In the genomic region with DNA sequence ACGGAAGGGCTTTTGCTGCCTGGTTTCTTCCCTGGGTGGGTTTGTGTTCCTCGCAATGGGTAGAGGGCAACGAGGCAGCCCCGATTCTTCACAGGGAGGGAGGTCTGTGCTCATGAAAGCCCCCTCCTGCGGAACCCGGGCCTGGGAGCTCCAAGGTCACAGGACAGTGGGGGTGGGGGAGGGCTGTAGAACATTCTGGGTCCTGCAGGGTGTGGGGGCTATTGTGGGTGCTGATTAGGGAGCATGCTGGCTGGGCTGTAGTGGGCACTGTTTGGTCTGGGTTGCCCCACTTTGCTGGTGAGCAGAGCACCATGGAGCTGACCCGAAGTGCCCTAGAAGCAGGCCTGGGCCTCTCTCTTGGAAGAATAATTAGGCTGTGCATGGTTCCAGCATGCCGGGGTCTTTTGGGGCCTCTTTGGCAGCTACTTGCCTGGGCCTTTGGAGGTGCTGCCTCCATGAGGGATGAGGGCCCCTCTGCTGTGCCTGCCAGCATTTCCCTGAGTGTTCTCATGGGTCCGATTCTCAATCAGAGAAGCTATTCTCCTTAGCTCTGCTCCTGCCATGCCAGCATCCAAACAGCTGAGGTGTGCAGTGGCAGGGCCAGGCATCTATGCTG, we compare ENCODE assay signal across 23 cellular contexts.
DNase-seq lines count a peak whose midpoint lies in the region; ATAC-seq and TF ChIP-seq lines count a peak whose summit lies in the region.
"Had no signal": no experiment of that assay in that cellular context is flagged by ENCODE, and none has a peak within 500 bp of the region (broad histone marks: within the 10 kb centered on the region; RNA-seq: fewer than 3 reads in every experiment).

No MANE protein-coding gene starts in this region.

- H3K27me3 Mint-ChIP-seq in activated CD8-positive, alpha-beta memory T cell treated with anti-CD3 and anti-CD28 coated beads, Interleukin-2, amount 10 ng/mL, durations not matched to agents 7 days and 5 days, result no peaks in the 10 kb centered on the region
- H3K27me3 Mint-ChIP-seq in osteocyte (ENCODE audit: unreplicated experiment), result no peaks in the 10 kb centered on the region

- TF ChIP-seq CTCF in osteocyte (IDR thresholded peaks at IDR 0.05), result no peak

- no peaks in the 10 kb centered on the region for H3K36me3 Mint-ChIP-seq in activated CD8-positive, alpha-beta memory T cell treated with anti-CD3 and anti-CD28 coated beads, Interleukin-2, amount 10 ng/mL, durations not matched to agents 7 days and 5 days
- no peaks in the 10 kb centered on the region for H3K36me3 Mint-ChIP-seq in osteocyte (ENCODE audit: unreplicated experiment)
- H3K36me3 Mint-ChIP-seq: CD14-positive monocyte; CD8-positive, alpha-beta memory T cell had no signal

- no peak for ATAC-seq in activated CD8-positive, alpha-beta memory T cell treated with anti-CD3 and anti-CD28 coated beads, Interleukin-2, amount 10 ng/mL, durations not matched to agents 7 days and 5 days
- no peak for ATAC-seq in left lobe of liver
- no peak for ATAC-seq in GM19452 (IDR thresholded peaks at IDR 0.05; ENCODE audit: unreplicated experiment)

- H3K4me3 Mint-ChIP-seq in activated CD8-positive, alpha-beta memory T cell treated with anti-CD3 and anti-CD28 coated beads, Interleukin-2, amount 10 ng/mL, durations not matched to agents 7 days and 5 days, result no peak overlapping the region
- no peak overlapping the region for H3K4me3 Mint-ChIP-seq in osteocyte (ENCODE audit: unreplicated experiment)
- H3K4me3 Mint-ChIP-seq: B cell; CD14-positive monocyte; CD8-positive, alpha-beta memory T cell; H9 had no signal

- CTCF ChIA-PET in activated CD8-positive, alpha-beta memory T cell treated with anti-CD3 and anti-CD28 coated beads, Interleukin-2, amount 10 ng/mL, durations not matched to agents 7 days and 5 days (lab: Charles Lee), result interaction anchor here (0.6 kb wide), 1 partner anchor 9 kb away, joined by 4 read pairs; no protein-coding TSS in a partner anchor

- no peaks in the 10 kb centered on the region for H3K9me3 Mint-ChIP-seq in activated CD8-positive, alpha-beta memory T cell treated with anti-CD3 and anti-CD28 coated beads, Interleukin-2, amount 10 ng/mL, durations not matched to agents 7 days and 5 days (ENCODE audit: low read depth)
- peaks cover 4% of the 10 kb centered on the region for H3K9me3 Mint-ChIP-seq in osteocyte (ENCODE audit: unreplicated experiment)

- H3K4me1 Mint-ChIP-seq in activated CD8-positive, alpha-beta memory T cell treated with anti-CD3 and anti-CD28 coated beads, Interleukin-2, amount 10 ng/mL, durations not matched to agents 7 days and 5 days, result no peaks in the 10 kb centered on the region
- H3K4me1 Mint-ChIP-seq in osteocyte (ENCODE audit: unreplicated experiment), result peaks cover 22% of the 10 kb centered on the region
- H3K4me1 Mint-ChIP-seq: B cell; CD8-positive, alpha-beta memory T cell had no signal

- H3K27ac Mint-ChIP-seq in activated CD8-positive, alpha-beta memory T cell treated with anti-CD3 and anti-CD28 coated beads, Interleukin-2, amount 10 ng/mL, durations not matched to agents 7 days and 5 days, result no peak overlapping the region
- no peak overlapping the region for H3K27ac Mint-ChIP-seq in osteocyte (ENCODE audit: unreplicated experiment)
- H3K27ac Mint-ChIP-seq: B cell, H9 had no signal

- peak; percentile 26 for DNase-seq in activated CD8-positive, alpha-beta memory T cell treated with anti-CD3 and anti-CD28 coated beads, Interleukin-2, amount 10 ng/mL, durations not matched to agents 7 days and 5 days
- no peak for DNase-seq in activated CD8-positive, alpha-beta memory T cell treated with anti-CD3 and anti-CD28 coated beads for 24 hours
- DNase-seq in left lobe of liver (ENCODE audit: low spot score), result peak; percentile 19
- peak; percentile 75 for DNase-seq in osteocyte (ENCODE audit: extremely low spot score, unreplicated experiment)
- no peak for DNase-seq in NCI-H2227 treated with DMSO at 0.1 percent for 48 hours (lab: John Stamatoyannopoulos, UW)
- DNase-seq in NCI-H1048 (lab: John Stamatoyannopoulos, UW), result no peak
- DNase-seq: CD8-positive, alpha-beta memory T cell; DMS 273 treated with DMSO at 0.1 percent for 48 hours; DMS79 treated with DMSO at 0.1 percent for 48 hours; GF-D8; H9; KBM-7; MV-4-11; NCI-H1105 treated with DMSO at 0.1 percent for 48 hours; NCI-H146; NCI-H1930; NCI-H69; RPMI8226; SHP77 treated with DMSO at 0.1 percent for 48 hours; SK-N-SH had no signal

Comparison
In these comparisons a context has a peak if more than half of its experiments do, and no peak if none do; other contexts are left out.
1. DNase-seq: peak in activated CD8-positive, alpha-beta memory T cell treated with anti-CD3 and anti-CD28 coated beads, Interleukin-2, amount 10 ng/mL, durations not matched to agents 7 days and 5 days (single experiment), left lobe of liver (single experiment) and osteocyte (single experiment); none in activated CD8-positive, alpha-beta memory T cell treated with anti-CD3 and anti-CD28 coated beads for 24 hours (single experiment), NCI-H2227 treated with DMSO at 0.1 percent for 48 hours (single experiment) and NCI-H1048 (single experiment).